ENCODE assay signal across 9 cellular contexts in genomic region chrX:150366951-150367545, GRCh38. TPM values are rescaled to one million over a fixed set of nuclear protein-coding genes. Genes with fewer than 3 reads are reported as not detected.
A peak's percentile ranks its signal among the peaks of the same experiment; 100 is the strongest.
DNase-seq lines count a peak whose midpoint lies in the region; ATAC-seq, FAIRE-seq and TF ChIP-seq lines count a peak whose summit lies in the region.
"Had no signal": no experiment of that assay in that cellular context is flagged by ENCODE, and none has a peak within 500 bp of the region (broad histone marks: within the 10 kb centered on the region; RNA-seq: fewer than 3 reads in every experiment).

No MANE protein-coding gene starts in this region.

- H3K27me3 Mint-ChIP-seq in CD8-positive, alpha-beta T cell (ENCODE audit: low read depth): no peaks in the 10 kb centered on the region

- H3K27ac Mint-ChIP-seq in CD8-positive, alpha-beta T cell: no peak overlapping the region

- no peaks in the 10 kb centered on the region for H3K9me3 ChIP-seq in CD8-positive, alpha-beta T cell (ENCODE audit: low read length)
- H3K9me3 ChIP-seq in prostate gland: no peaks in the 10 kb centered on the region

- DNase-seq in CD8-positive, alpha-beta T cell: no peak
- peak; percentile 73 for DNase-seq in RCC 7860 (ENCODE audit: low spot score)
- peak; percentile 54 for DNase-seq in fibroblast of gingiva (ENCODE audit: low read depth)
- no peak for DNase-seq in prostate gland (ENCODE audit: low spot score)
- no peak for DNase-seq in medulla oblongata (ENCODE audit: extremely low spot score)
- no peak for DNase-seq in NCI-H526 treated with DMSO at 0.1 percent for 48 hours (lab: John Stamatoyannopoulos, UW)
- no peak for DNase-seq in GF-D8 (lab: John Stamatoyannopoulos, UW)
- DNase-seq: NCI-H2081 had no signal

- ATAC-seq in CD8-positive, alpha-beta T cell: no peak
- ATAC-seq in GM21786 (IDR thresholded peaks at IDR 0.05; ENCODE audit: unreplicated experiment): no peak

- peaks cover 9% of the 10 kb centered on the region for H3K4me1 ChIP-seq in CD8-positive, alpha-beta T cell (ENCODE audit: insufficient read depth, low read length)
- H3K4me1 ChIP-seq in prostate gland (replicated peaks): no peaks in the 10 kb centered on the region

- 15% methylated on average over 5 of the region's 5 CpGs for WGBS in prostate gland

- H3K27me3 ChIP-seq in CD8-positive, alpha-beta T cell (ENCODE audit: insufficient read depth, low read length): no peaks in the 10 kb centered on the region
- H3K27me3 ChIP-seq in prostate gland (replicated peaks; ENCODE audit: insufficient read depth): no peaks in the 10 kb centered on the region

- intact Hi-C loops in CD8-positive, alpha-beta T cell (cut with DNase I, micrococcal nuclease): loop anchor here (10.0 kb wide), 3 partner anchors 118 to 538 kb away; no protein-coding TSS in a partner anchor
- intact Hi-C loops in prostate gland (cut with DNase I): loop anchor here (5.0 to 10.0 kb wide), 2 partner anchors 140 to 308 kb away; no protein-coding TSS in a partner anchor

- H3K36me3 Mint-ChIP-seq in CD8-positive, alpha-beta T cell: no peaks in the 10 kb centered on the region

- no peak for TF ChIP-seq POLR2A in prostate gland (IDR thresholded peaks at IDR 0.05)

- H3K4me3 Mint-ChIP-seq in CD8-positive, alpha-beta T cell: peak overlapping the region; percentile 60

- CTCF ChIA-PET in CD8-positive, alpha-beta T cell (lab: Charles Lee): interaction anchor here (0.7 kb wide), 1 partner anchor 418 kb away, joined by 3 read pairs; no protein-coding TSS in a partner anchor

- POLR2A ChIA-PET in CD8-positive, alpha-beta T cell (lab: Charles Lee): interaction anchor here (0.6 kb wide), 1 partner anchor 202 kb away, joined by 3 read pairs; no protein-coding TSS in a partner anchor

- H3K4me1 Mint-ChIP-seq in CD8-positive, alpha-beta T cell (ENCODE audit: low read depth): peaks cover 14% of the 10 kb centered on the region

- H3K27ac ChIP-seq in CD8-positive, alpha-beta T cell (ENCODE audit: low read depth, low read length): no peak overlapping the region
- peak overlapping the region; percentile 75 to 79 for H3K27ac ChIP-seq in prostate gland

- TF ChIP-seq CTCF in CD8-positive, alpha-beta T cell (IDR thresholded peaks at IDR 0.05): no peak
- TF ChIP-seq CTCF in prostate gland (IDR thresholded peaks at IDR 0.05): no peak

- no peaks in the 10 kb centered on the region for H3K9me3 Mint-ChIP-seq in CD8-positive, alpha-beta T cell

- peak; percentile 75 for FAIRE-seq in RCC 7860 (lab: Jason Lieb, UNC)

- no peaks in the 10 kb centered on the region for H3K36me3 ChIP-seq in CD8-positive, alpha-beta T cell (ENCODE audit: insufficient read depth, low read length)
- no peaks in the 10 kb centered on the region for H3K36me3 ChIP-seq in prostate gland

- no peak overlapping the region for H3K4me3 ChIP-seq in CD8-positive, alpha-beta T cell (ENCODE audit: low read depth, low read length)
- no peak overlapping the region for H3K4me3 ChIP-seq in prostate gland

RNA-seq across cellular contexts. Expression of gene MAMLD1, which starts 3.9 kb away (rescaled TPM):
- 1 to 10 TPM in 1 of 2 experiments, under 1 TPM in 1; 0.39 to 1.2 TPM for total RNA-seq in CD8-positive, alpha-beta T cell
- 10 to 100 TPM in 1 of 2 donors, 1 to 10 TPM in 1; 2.2 to 51.7 TPM for total RNA-seq in prostate gland

Comparison
In these comparisons a context has a peak if more than half of its experiments do, and no peak if none do; other contexts are left out.
1. DNase-seq: peak in RCC 7860 (single experiment) and fibroblast of gingiva (single experiment); none in CD8-positive, alpha-beta T cell (0 of 7), prostate gland (single experiment), medulla oblongata (single experiment), NCI-H526 treated with DMSO at 0.1 percent for 48 hours (single experiment) and GF-D8 (single experiment).